Comparison of ENCODE assay signal across 38 cellular contexts in the genomic region with DNA sequence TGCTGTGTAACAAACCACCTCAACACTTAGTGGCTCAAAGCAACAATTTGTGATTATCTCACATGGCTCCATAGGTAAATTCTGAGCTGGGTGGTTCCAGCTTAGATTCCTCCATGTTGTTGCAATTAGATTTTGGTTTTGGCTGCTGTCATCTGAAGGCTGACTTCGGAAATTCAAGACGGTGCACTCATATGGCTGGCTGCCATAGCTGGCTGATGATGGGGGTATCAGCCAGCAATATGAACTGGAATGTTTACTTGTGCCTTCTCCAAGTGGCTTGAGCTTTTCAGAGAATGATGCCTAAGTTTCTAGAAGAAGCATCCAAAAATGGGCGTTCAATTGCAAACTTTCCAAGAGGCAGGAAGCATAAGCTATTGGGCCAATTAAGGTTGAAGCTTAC.
"Had no signal": no experiment of that assay in that cellular context is flagged by ENCODE, and none has a peak within 500 bp of the region (broad histone marks: within the 10 kb centered on the region; RNA-seq: fewer than 3 reads in every experiment).

No MANE protein-coding gene starts in this region.

- H3K36me3 ChIP-seq: adrenal gland, ascending aorta, cardiac muscle cell had no signal

- H3K4me3 Mint-ChIP-seq: activated B cell treated with CpG ODN at 0.5 μM for 24 hours; activated CD4-positive, alpha-beta memory T cell treated with anti-CD3 and anti-CD28 coated beads for 36 hours; activated CD4-positive, alpha-beta T cell treated with anti-CD3 and anti-CD28 coated beads, Interleukin-2, amount 10 ng/mL, durations not matched to agents 24 days and 14 days; activated CD8-positive, alpha-beta T cell treated with anti-CD3 and anti-CD28 coated beads for 36 hours; activated naive CD4-positive, alpha-beta T cell treated with anti-CD3 and anti-CD28 coated beads for 36 hours; activated naive CD8-positive, alpha-beta T cell treated with anti-CD3 and anti-CD28 coated beads for 36 hours; activated T-cell treated with anti-CD3 and anti-CD28 coated beads, Interleukin-2, amount 50 U/mL, for 4 hours; activated T-cell treated with anti-CD3 and anti-CD28 coated beads, Interleukin-2, amount 50 U/mL, for 72 hours; activated T-helper 1 cell treated with anti-CD3 and anti-CD28 coated beads, Interleukin-12 subunit alpha, Interleukin-12 subunit beta, Interleukin-2, Interleukin-4 antibody, amounts not matched to agents 30 ng/mL and 10 ng/mL and 1 ng/mL, durations not matched to agents 14 hours and 24 hours and 36 hours; activated T-helper 17 cell treated with anti-CD3 and anti-CD28 coated beads, Interleukin-2, amount 50 U/mL, for 72 hours; brain; central memory CD8-positive, alpha-beta T cell; T-helper 1 cell treated with Interleukin-12 subunit alpha and Interleukin-12 subunit beta and Interleukin-4 antibody, amounts not matched to agents 30 μg/mL and 1 μg/mL, for 36 hours; T-helper 2 cell treated with Interferon-gamma antibody and Interleukin-4, amounts not matched to agents 5 μg/mL and 100 μg/mL, for 36 hours had no signal

- H3K27ac Mint-ChIP-seq: activated B cell treated with CpG ODN at 0.5 μM for 24 hours; activated CD4-positive, alpha-beta memory T cell treated with anti-CD3 and anti-CD28 coated beads for 36 hours; activated CD4-positive, alpha-beta T cell treated with anti-CD3 and anti-CD28 coated beads, Interleukin-2, amount 10 ng/mL, durations not matched to agents 24 days and 14 days; activated CD8-positive, alpha-beta T cell treated with anti-CD3 and anti-CD28 coated beads for 36 hours; activated naive CD4-positive, alpha-beta T cell treated with anti-CD3 and anti-CD28 coated beads for 36 hours; activated naive CD4-positive, alpha-beta T cell treated with anti-CD3 and anti-CD28 coated beads, Interleukin-2, amount 50 U/mL, for 72 hours; activated naive CD8-positive, alpha-beta T cell treated with anti-CD3 and anti-CD28 coated beads for 36 hours; activated T-cell treated with anti-CD3 and anti-CD28 coated beads, Interleukin-2, amount 50 U/mL, for 72 hours; activated T-helper 1 cell treated with anti-CD3 and anti-CD28 coated beads, Interleukin-12 subunit alpha, Interleukin-12 subunit beta, Interleukin-2, Interleukin-4 antibody, amounts not matched to agents 30 ng/mL and 10 ng/mL and 1 ng/mL, durations not matched to agents 14 hours and 24 hours and 36 hours; activated T-helper 17 cell treated with anti-CD3 and anti-CD28 coated beads, Interleukin-2, amount 50 U/mL, for 72 hours; brain; T-helper 1 cell treated with Interleukin-12 subunit alpha and Interleukin-12 subunit beta and Interleukin-4 antibody, amounts not matched to agents 30 μg/mL and 1 μg/mL, for 36 hours; T-helper 2 cell treated with Interferon-gamma antibody and Interleukin-4, amounts not matched to agents 5 μg/mL and 100 μg/mL, for 36 hours had no signal

- H3K4me3 ChIP-seq: adrenal gland, ascending aorta, cardiac muscle cell had no signal

- H3K4me1 ChIP-seq: ascending aorta had no signal

- H3K9me3 Mint-ChIP-seq: activated CD4-positive, alpha-beta memory T cell treated with anti-CD3 and anti-CD28 coated beads for 36 hours; activated CD4-positive, alpha-beta T cell treated with anti-CD3 and anti-CD28 coated beads, Interleukin-2, amount 10 ng/mL, durations not matched to agents 24 days and 14 days; activated naive CD4-positive, alpha-beta T cell treated with anti-CD3 and anti-CD28 coated beads for 36 hours; activated naive CD8-positive, alpha-beta T cell treated with anti-CD3 and anti-CD28 coated beads for 36 hours; activated T-helper 1 cell treated with anti-CD3 and anti-CD28 coated beads, Interleukin-12 subunit alpha, Interleukin-12 subunit beta, Interleukin-2, Interleukin-4 antibody, amounts not matched to agents 30 ng/mL and 10 ng/mL and 1 ng/mL, durations not matched to agents 14 hours and 24 hours and 36 hours; activated T-helper 17 cell treated with anti-CD3 and anti-CD28 coated beads, Interleukin-2, amount 50 U/mL, for 72 hours; T-helper 1 cell treated with Interleukin-12 subunit alpha and Interleukin-12 subunit beta and Interleukin-4 antibody, amounts not matched to agents 30 μg/mL and 1 μg/mL, for 36 hours; T-helper 2 cell treated with Interferon-gamma antibody and Interleukin-4, amounts not matched to agents 5 μg/mL and 100 μg/mL, for 36 hours had no signal

- H3K27ac ChIP-seq: adrenal gland, ascending aorta, cardiac muscle cell, VCaP had no signal

- H3K36me3 Mint-ChIP-seq: activated CD4-positive, alpha-beta memory T cell treated with anti-CD3 and anti-CD28 coated beads for 36 hours; activated naive CD4-positive, alpha-beta T cell treated with anti-CD3 and anti-CD28 coated beads, Interleukin-2, amount 50 U/mL, for 72 hours; activated naive CD8-positive, alpha-beta T cell treated with anti-CD3 and anti-CD28 coated beads for 36 hours had no signal

- H3K9me3 ChIP-seq: adrenal gland, ascending aorta had no signal

- FAIRE-seq: bronchial epithelial cell, TTC549 had no signal

- H3K27me3 Mint-ChIP-seq: activated B cell treated with CpG ODN at 0.5 μM for 24 hours; activated CD4-positive, alpha-beta memory T cell treated with anti-CD3 and anti-CD28 coated beads for 36 hours; activated CD4-positive, alpha-beta T cell treated with anti-CD3 and anti-CD28 coated beads, Interleukin-2, amount 10 ng/mL, durations not matched to agents 24 days and 14 days; activated CD8-positive, alpha-beta T cell treated with anti-CD3 and anti-CD28 coated beads for 36 hours; activated naive CD8-positive, alpha-beta T cell treated with anti-CD3 and anti-CD28 coated beads for 36 hours; activated T-helper 17 cell treated with anti-CD3 and anti-CD28 coated beads, Interleukin-2, amount 50 U/mL, for 72 hours; brain; central memory CD8-positive, alpha-beta T cell had no signal

- H3K4me1 Mint-ChIP-seq: activated B cell treated with CpG ODN at 0.5 μM for 24 hours; activated CD4-positive, alpha-beta T cell treated with anti-CD3 and anti-CD28 coated beads, Interleukin-2, amount 10 ng/mL, durations not matched to agents 24 days and 14 days; activated naive CD8-positive, alpha-beta T cell treated with anti-CD3 and anti-CD28 coated beads for 36 hours; activated T-helper 17 cell treated with anti-CD3 and anti-CD28 coated beads, Interleukin-2, amount 50 U/mL, for 72 hours; brain; central memory CD8-positive, alpha-beta T cell had no signal

- H3K27me3 ChIP-seq: adrenal gland, ascending aorta, cardiac muscle cell had no signal

- DNase-seq: activated B cell treated with CpG ODN at 0.5 μM for 24 hours; activated CD4-positive, alpha-beta memory T cell treated with anti-CD3 and anti-CD28 coated beads for 36 hours; activated CD4-positive, alpha-beta T cell treated with anti-CD3 and anti-CD28 coated beads for 4 hours; activated CD4-positive, alpha-beta T cell treated with anti-CD3 and anti-CD28 coated beads, Interleukin-2, amount 10 ng/mL, durations not matched to agents 24 days and 14 days; activated CD4-positive, alpha-beta T cell treated with anti-CD3 and anti-CD28 coated beads, Interleukin-2, amount 50 U/mL, for 1 hour; activated CD4-positive, alpha-beta T cell treated with anti-CD3 and anti-CD28 coated beads, Interleukin-2, amount 50 U/mL, for 4 hours; activated CD4-positive, CD25-positive, alpha-beta regulatory T cell treated with anti-CD3 and anti-CD28 coated beads, Interleukin-2, amount 50 U/mL, for 72 hours; activated CD8-positive, alpha-beta memory T cell treated with anti-CD3 and anti-CD28 coated beads, Interleukin-2, amount 50 U/mL, for 4 hours; activated CD8-positive, alpha-beta T cell treated with anti-CD3 and anti-CD28 coated beads for 36 hours; activated effector memory CD4-positive, alpha-beta T cell treated with anti-CD3 and anti-CD28 coated beads, Interleukin-2, amount 50 U/mL, for 16 hours; activated gamma-delta T cell treated with Interleukin-2 at 50 U/mL for 16 hours; activated naive CD4-positive, alpha-beta T cell; activated naive CD4-positive, alpha-beta T cell treated with anti-CD3 and anti-CD28 coated beads for 36 hours; activated naive CD4-positive, alpha-beta T cell treated with anti-CD3 and anti-CD28 coated beads, Interleukin-2, amount 50 U/mL, for 16 hours; activated naive CD8-positive, alpha-beta T cell treated with anti-CD3 and anti-CD28 coated beads for 36 hours; activated T-cell treated with anti-CD3 and anti-CD28 coated beads for 4 hours; activated T-cell treated with anti-CD3 and anti-CD28 coated beads, Interleukin-2, amount 50 U/mL, for 1 hour; activated T-cell treated with anti-CD3 and anti-CD28 coated beads, Interleukin-2, amount 50 U/mL, for 4 hours; activated T-cell treated with anti-CD3 and anti-CD28 coated beads, Interleukin-2, amount 50 U/mL, for 72 hours; adrenal gland; amniotic stem cell; caudate nucleus; cerebellar nuclear complex; T-helper 1 cell; T-helper 2 cell; T-helper 9 cell had no signal
